ENCODE assay signal across 30 cellular contexts in genomic region chr4:181958435-181958834, GRCh38.
A peak's percentile ranks its signal among the peaks of the same experiment; 100 is the strongest.
DNase-seq lines count a peak whose midpoint lies in the region; ATAC-seq and TF ChIP-seq lines count a peak whose summit lies in the region.
"Had no signal": no experiment of that assay in that cellular context is flagged by ENCODE, and none has a peak within 500 bp of the region (broad histone marks: within the 10 kb centered on the region; RNA-seq: fewer than 3 reads in every experiment).

No MANE protein-coding gene starts in this region.

- H3K4me1 ChIP-seq in RWPE2 (ENCODE audit: insufficient read depth, poor library complexity, severe bottlenecking) (peaks cover 26% of the 10 kb centered on the region), osteoblast (ENCODE audit: insufficient read depth, low read length) (peaks cover 39% of the 10 kb centered on the region)
- H3K4me1 ChIP-seq in effector memory CD4-positive, alpha-beta T cell (ENCODE audit: control insufficient read depth, insufficient read depth, low read length, poor library complexity, severe bottlenecking) = no peaks in the 10 kb centered on the region
- H3K4me1 ChIP-seq: pancreas had no signal

- H4K20me1 ChIP-seq in osteoblast (ENCODE audit: insufficient read depth, low read length) = no peaks in the 10 kb centered on the region

- peak overlapping the region; percentile 55 for H3K4me2 ChIP-seq in osteoblast (ENCODE audit: insufficient read depth, low read length)

- POLR2A ChIA-PET in T-cell (lab: Charles Lee) = no interaction called here

- peaks cover 0 to 4% (median 0%) of the 10 kb centered on the region in 3 donors for H3K9me3 Mint-ChIP-seq in T-cell
- H3K9me3 Mint-ChIP-seq: nephron progenitor cell, type B pancreatic cell, WTC11 had no signal

- H3K4me3 ChIP-seq in RWPE2 (ENCODE audit: severe bottlenecking) (no peak overlapping the region), osteoblast (ENCODE audit: insufficient read depth, low read length) (no peak overlapping the region)
- H3K4me3 ChIP-seq in effector memory CD4-positive, alpha-beta T cell (ENCODE audit: insufficient read depth, low read depth, low read length, poor library complexity, severe bottlenecking) = no peak overlapping the region
- H3K4me3 ChIP-seq: adrenal gland, coronary artery, pancreas had no signal

- DNase-seq in EH (ENCODE audit: low read depth) (peak; percentile 71), RWPE2 (ENCODE audit: low spot score) (no peak), epithelial cell of prostate (ENCODE audit: low read depth, low spot score) (no peak), osteoblast (ENCODE audit: insufficient read length, low spot score, missing footprints) (no peak), T-cell (no peak), NCI-H526 (lab: John Stamatoyannopoulos, UW) (no peak)
- DNase-seq in effector memory CD4-positive, alpha-beta T cell = no peak
- DNase-seq: activated naive CD4-positive, alpha-beta T cell; activated T-cell treated with anti-CD3 and anti-CD28 coated beads, Interleukin-2, amount 50 U/mL, for 72 hours; C1 segment of cervical spinal cord; COR-L47; foreskin melanocyte; GDM1; hypothalamus; immature natural killer cell; left ventricle myocardium superior; midbrain; nephron progenitor cell; pancreas; retina; SHP77 treated with DMSO at 0.1 percent for 48 hours; stimulated activated CD4-positive, alpha-beta T cell treated with anti-CD3 and anti-CD28 coated beads, Interleukin-12 subunit alpha, Interleukin-12 subunit beta, amount 100 ng/mL, for 4 hours; stimulated activated CD4-positive, alpha-beta T cell treated with anti-CD3 and anti-CD28 coated beads, Interleukin-4, amount 100 ng/mL, for 1 hour had no signal

- H3K27ac ChIP-seq in RWPE2 (ENCODE audit: poor library complexity, severe bottlenecking) = peak overlapping the region; percentile 52
- peak overlapping the region; percentile 45 for H3K27ac ChIP-seq in epithelial cell of prostate
- peak overlapping the region; percentile 74 for H3K27ac ChIP-seq in osteoblast (ENCODE audit: low read depth, low read length)
- no peak overlapping the region for H3K27ac ChIP-seq in effector memory CD4-positive, alpha-beta T cell (ENCODE audit: insufficient read depth, low read length, poor library complexity, severe bottlenecking)
- H3K27ac ChIP-seq: adrenal gland, coronary artery, pancreas had no signal

- H3K36me3 Mint-ChIP-seq in T-cell = no peaks in the 10 kb centered on the region
- H3K36me3 Mint-ChIP-seq: immature natural killer cell, type B pancreatic cell, WTC11 had no signal

- no peak for TF ChIP-seq CTCF in RWPE2 (IDR thresholded peaks at IDR 0.05; ENCODE audit: poor library complexity, severe bottlenecking)
- no peak for TF ChIP-seq CTCF in osteoblast (IDR thresholded peaks at IDR 0.05; ENCODE audit: extremely low read depth, low read depth, low read length)

- H3K4me1 Mint-ChIP-seq in T-cell = no peaks in the 10 kb centered on the region
- H3K4me1 Mint-ChIP-seq: immature natural killer cell had no signal

- H2AFZ ChIP-seq in osteoblast (ENCODE audit: low read length) = no peak overlapping the region

- no peaks in the 10 kb centered on the region for H3K27me3 ChIP-seq in RWPE2 (ENCODE audit: insufficient read depth, poor library complexity, severe bottlenecking)
- H3K27me3 ChIP-seq in osteoblast (ENCODE audit: insufficient read depth, low read length) = no peaks in the 10 kb centered on the region
- H3K27me3 ChIP-seq in effector memory CD4-positive, alpha-beta T cell (replicated peaks; ENCODE audit: control insufficient read depth, insufficient read depth, low read length, poor library complexity, severe bottlenecking) = no peaks in the 10 kb centered on the region
- H3K27me3 ChIP-seq: adrenal gland, pancreas had no signal

- no peaks in the 10 kb centered on the region for H3K27me3 Mint-ChIP-seq in T-cell
- H3K27me3 Mint-ChIP-seq: type B pancreatic cell had no signal

- H3K79me2 ChIP-seq in osteoblast (ENCODE audit: insufficient read depth, low read length) = no peaks in the 10 kb centered on the region

- no peak overlapping the region for H3K27ac Mint-ChIP-seq in T-cell
- H3K27ac Mint-ChIP-seq: activated T-cell treated with anti-CD3 and anti-CD28 coated beads, Interleukin-2, amount 50 U/mL, for 72 hours; immature natural killer cell; type B pancreatic cell had no signal

- H3K36me3 ChIP-seq in RWPE2 (ENCODE audit: low read depth) (no peaks in the 10 kb centered on the region), osteoblast (ENCODE audit: insufficient read depth, low read length) (no peaks in the 10 kb centered on the region)
- no peaks in the 10 kb centered on the region for H3K36me3 ChIP-seq in effector memory CD4-positive, alpha-beta T cell (ENCODE audit: control insufficient read depth, insufficient read depth, low read length)
- H3K36me3 ChIP-seq: adrenal gland, pancreas had no signal

- ATAC-seq in RWPE2 (ENCODE audit: low read depth) = no peak
- ATAC-seq in GM19452 (IDR thresholded peaks at IDR 0.05; ENCODE audit: unreplicated experiment) = no peak
- no peak for ATAC-seq in T-cell (replicated peaks in 1 of 4)
- ATAC-seq: activated T-cell treated with anti-CD3 and anti-CD28 coated beads, Interleukin-2, amount 50 U/mL, for 72 hours; esophagus mucosa; HCT116; left ventricle myocardium superior; pancreas had no signal

- H3K9me3 ChIP-seq in RWPE2 (ENCODE audit: severe bottlenecking) (no peaks in the 10 kb centered on the region), osteoblast (ENCODE audit: low read depth, low read length) (no peaks in the 10 kb centered on the region)
- H3K9me3 ChIP-seq in effector memory CD4-positive, alpha-beta T cell (ENCODE audit: control insufficient read depth, low read length) = no peaks in the 10 kb centered on the region
- H3K9me3 ChIP-seq: adrenal gland, pancreas had no signal

- no peak overlapping the region for H3K4me3 Mint-ChIP-seq in T-cell
- H3K4me3 Mint-ChIP-seq: activated T-cell treated with anti-CD3 and anti-CD28 coated beads, Interleukin-2, amount 50 U/mL, for 72 hours; immature natural killer cell; nephron progenitor cell; type B pancreatic cell; WTC11 had no signal

- CTCF ChIA-PET in T-cell (lab: Charles Lee) = no interaction called here
